Comparison of ENCODE assay signal across 9 cellular contexts in the genomic region with DNA sequence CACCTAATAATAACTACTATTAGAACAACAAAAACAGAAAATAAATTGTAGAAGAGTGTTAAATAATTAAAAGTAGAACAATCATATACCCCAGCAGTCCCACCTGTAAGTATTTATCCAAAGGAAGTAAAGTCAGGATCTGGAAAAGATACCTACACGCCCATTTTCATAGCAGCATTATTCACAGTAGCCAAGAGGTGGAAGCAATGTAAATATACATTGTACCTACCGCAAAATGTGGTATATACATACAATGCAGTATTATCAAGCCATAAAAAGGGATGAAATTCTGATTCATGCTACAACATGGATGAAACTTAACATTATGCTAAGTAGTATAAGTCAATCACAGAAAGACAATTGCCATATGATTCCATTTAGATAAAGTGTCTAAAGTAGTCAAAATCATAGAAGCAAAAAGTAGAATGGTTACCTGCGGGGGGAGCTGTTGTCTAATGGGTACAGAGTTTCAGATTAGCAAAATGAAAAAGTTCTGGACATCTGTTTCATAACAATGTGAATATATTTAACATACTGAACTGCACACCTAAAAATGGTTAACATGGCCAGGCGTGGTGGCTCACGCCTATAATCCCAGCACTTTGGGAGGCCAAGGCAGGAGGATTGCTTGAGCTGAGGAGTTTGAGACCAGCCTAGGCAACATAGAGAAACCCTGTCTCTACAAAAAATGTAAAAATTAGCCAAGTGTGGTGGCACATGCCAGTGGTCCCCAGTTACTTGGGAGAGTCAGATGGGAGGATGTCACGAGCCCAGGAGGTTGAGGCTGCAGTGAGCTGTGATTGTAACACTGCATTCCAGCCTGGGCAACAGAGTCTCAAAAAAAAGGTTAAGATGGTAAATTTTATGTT. TPM values are rescaled to one million over a fixed set of nuclear protein-coding genes. Genes with fewer than 3 reads are reported as not detected.
DNase-seq lines count a peak whose midpoint lies in the region; ATAC-seq and TF ChIP-seq lines count a peak whose summit lies in the region.
"Had no signal": no experiment of that assay in that cellular context is flagged by ENCODE, and none has a peak within 500 bp of the region (broad histone marks: within the 10 kb centered on the region; RNA-seq: fewer than 3 reads in every experiment).

No MANE protein-coding gene starts in this region.

- H3K4me2 ChIP-seq in PC-9: peak overlapping the region; percentile 22; the same call in 1 of the 2 replicates

- H3K36me3 Mint-ChIP-seq in IgD-negative memory B cell: no peaks in the 10 kb centered on the region

- peak; percentile 95 for TF ChIP-seq CTCF in PC-9 (conservative IDR thresholded peaks at IDR 0.05)
- TF ChIP-seq CTCF in gastrocnemius medialis (IDR thresholded peaks at IDR 0.05 in 4 of 5, conservative IDR thresholded peaks at IDR 0.05 in 1 of 5): peak; percentile 58 to 77 (median 68)

- peaks cover under 1% of the 10 kb centered on the region for H3K27me3 Mint-ChIP-seq in IgD-negative memory B cell

- CTCF ChIA-PET in PC-9 (lab: Charles Lee): interaction anchor here (0.6 to 1.5 kb wide), 3 partner anchors 51 to 332 kb away, joined by 3 to 5 read pairs (median 3); no protein-coding TSS in a partner anchor

- POLR2A ChIA-PET in PC-9 (lab: Charles Lee; ENCODE audit: unreplicated experiment): interaction anchor here (0.6 kb wide), 2 partner anchors 19 to 52 kb away, joined by 3 to 4 read pairs; a partner anchor contains a TSS

- H3K27ac Mint-ChIP-seq in IgD-negative memory B cell: peak overlapping the region in 2 of 3 donors; percentile 2 to 14

- no TSS peak for BruUV-seq in PC-9 (replicated peaks; lab: Mats Ljungman, UMichigan)

- H3K9me2 ChIP-seq in PC-9 (ENCODE audit: insufficient read depth): no peaks in the 10 kb centered on the region

- H3K9me3 Mint-ChIP-seq in IgD-negative memory B cell: no peaks in the 10 kb centered on the region

- H3K27ac ChIP-seq in PC-9 (no peak overlapping the region), gastrocnemius medialis (peak overlapping the region in 2 of 4 donors; percentile 17 to 41)

- no peaks in the 10 kb centered on the region for H3K79me2 ChIP-seq in PC-9 (ENCODE audit: low read depth)

- H3K27me3 ChIP-seq in PC-9 (ENCODE audit: insufficient read depth, low read depth): no peaks in the 10 kb centered on the region
- no peaks in the 10 kb centered on the region for H3K27me3 ChIP-seq in gastrocnemius medialis

- peak overlapping the region in 1 of 4 donors; percentile 6 for H3K4me3 Mint-ChIP-seq in IgD-negative memory B cell

- DNase-seq in DMS53 treated with DMSO at 0.1 percent for 48 hours (lab: John Stamatoyannopoulos, UW; ENCODE audit: unreplicated experiment) (peak; percentile 50), PC-9 (peak; percentile 69 to 74), glomerular endothelial cell (ENCODE audit: extremely low read depth, low read depth, low spot score) (peak; percentile 56), gastrocnemius medialis (no peak)
- peak; percentile 39 for DNase-seq in activated effector memory CD4-positive, alpha-beta T cell treated with Interleukin-2 at 50 U/mL for 16 hours

- no peaks in the 10 kb centered on the region for H3K9me3 ChIP-seq in PC-9 (ENCODE audit: insufficient read depth, low read depth)
- H3K9me3 ChIP-seq in gastrocnemius medialis: no peaks in the 10 kb centered on the region

- peaks cover 9% of the 10 kb centered on the region for H3F3A ChIP-seq in PC-9 (ENCODE audit: insufficient read depth, low read depth)

- H3K4me1 ChIP-seq in PC-9 (replicated peaks; ENCODE audit: insufficient read depth) (peaks cover 11% of the 10 kb centered on the region), gastrocnemius medialis (peaks cover 0 to 9% of the 10 kb centered on the region in 2 donors)

- H3K4me3 ChIP-seq in PC-9: no peak overlapping the region
- no peak overlapping the region for H3K4me3 ChIP-seq in gastrocnemius medialis

- peaks cover 0 to 6% (median 6%) of the 10 kb centered on the region in 3 donors for H3K4me1 Mint-ChIP-seq in IgD-negative memory B cell

- TF ChIP-seq POLR2A in gastrocnemius medialis (IDR thresholded peaks at IDR 0.05): no peak

- in situ Hi-C loops in gastrocnemius medialis (cut with MboI; ENCODE audit: low sequenced_read_pairs in 4 of 4): loop anchor here (10.0 to 25.0 kb wide), 6 partner anchors 124 to 524 kb away; a partner anchor contains a TSS

- H3K36me3 ChIP-seq in PC-9 (ENCODE audit: low read depth): no peaks in the 10 kb centered on the region
- no peaks in the 10 kb centered on the region for H3K36me3 ChIP-seq in gastrocnemius medialis

- no peaks in the 10 kb centered on the region for H4K20me1 ChIP-seq in PC-9 (ENCODE audit: insufficient read depth)

- intact Hi-C loops in PC-9 (cut with micrococcal nuclease; ENCODE audit: unreplicated experiment): loop anchor here (1.0 to 10.0 kb wide), 9 partner anchors 51 to 674 kb away; a partner anchor contains a TSS
- intact Hi-C loops in gastrocnemius medialis (cut with DNase I; ENCODE audit: low total_unique reads): loop anchor here (5.0 to 10.0 kb wide), 2 partner anchors 334 to 527 kb away; a partner anchor contains a TSS

- H2AFZ ChIP-seq in PC-9: 0 out of 2 replicates have a peak overlapping the region, but pooled peaks have one; percentile 7

- ATAC-seq in gastrocnemius medialis (peak; percentile 84 to 88), HG03565 (IDR thresholded peaks at IDR 0.05; ENCODE audit: unreplicated experiment) (no peak), HG02571 (IDR thresholded peaks at IDR 0.05; ENCODE audit: unreplicated experiment) (no peak)

RNA-seq across cellular contexts. Expression of a gene that starts 6.0 kb away (rescaled TPM):
- 59.9 TPM for polyA plus RNA-seq in IgD-negative memory B cell
- total RNA-seq in PC-9 (2021) (134 and 161 TPM in 2 replicates), glomerular endothelial cell (89.7 and 126 TPM in 2 replicates), gastrocnemius medialis (100 to 1,000 TPM in 3 of 4 donors, 10 to 100 TPM in 1; 85.8 to 162 (median 101) TPM)

RNA-seq across cellular contexts. Expression of a gene that starts 14.4 kb away (rescaled TPM):
- 52.0 TPM for polyA plus RNA-seq in IgD-negative memory B cell
- total RNA-seq in PC-9 (2021) (113 and 125 TPM in 2 replicates), glomerular endothelial cell (79.6 and 89.5 TPM in 2 replicates), gastrocnemius medialis (10 to 100 TPM; 57.7 to 73.2 (median 66.1) TPM)

RNA-seq across cellular contexts. Expression of a gene that starts 18.4 kb away (rescaled TPM):
- polyA plus RNA-seq in IgD-negative memory B cell: 26.6 TPM
- 93.6 and 135 TPM in 2 replicates for total RNA-seq in PC-9 (2021)
- 69.6 and 70.4 TPM in 2 replicates for total RNA-seq in glomerular endothelial cell
- 100 to 1,000 TPM; 224 to 462 (median 396) TPM for total RNA-seq in gastrocnemius medialis

RNA-seq across cellular contexts. Expression of a gene that starts 46.9 kb away (rescaled TPM):
- not detected for polyA plus RNA-seq in IgD-negative memory B cell
- total RNA-seq in PC-9 (2021) (0.28 and 0.30 TPM in 2 replicates), glomerular endothelial cell (not detected in 2 replicates), gastrocnemius medialis (under 1 TPM in 2 of 4 donors, not detected in 2; 0.04 to 0.07 TPM)
- total RNA-seq: T-helper 1 cell treated with Interleukin-12 subunit alpha and Interleukin-12 subunit beta and Interleukin-4 antibody, amounts not matched to agents 30 ng/mL and 1 ng/mL, for 36 hours had no signal

Comparison
In these comparisons a context has a peak if more than half of its experiments do, and no peak if none do; other contexts are left out.
1. DNase-seq: peak in DMS53 treated with DMSO at 0.1 percent for 48 hours (single experiment), PC-9 (2 of 2), activated effector memory CD4-positive, alpha-beta T cell treated with Interleukin-2 at 50 U/mL for 16 hours (single experiment) and glomerular endothelial cell (single experiment); none in gastrocnemius medialis (0 of 2).
2. ATAC-seq: peak in gastrocnemius medialis (2 of 2); none in HG03565 (single experiment) and HG02571 (single experiment).